22 cellular contexts compared by ENCODE assay signal in genomic region chr3:119125742-119126507, GRCh38. TPM values are rescaled to one million over a fixed set of nuclear protein-coding genes. Genes with fewer than 3 reads are reported as not detected.
DNase-seq lines count a peak whose midpoint lies in the region; ATAC-seq and TF ChIP-seq lines count a peak whose summit lies in the region.
"Had no signal": no experiment of that assay in that cellular context is flagged by ENCODE, and none has a peak within 500 bp of the region (broad histone marks: within the 10 kb centered on the region; RNA-seq: fewer than 3 reads in every experiment).

No MANE protein-coding gene starts in this region.

- TF ChIP-seq CTCF in GM23338 (conservative IDR thresholded peaks at IDR 0.05; ENCODE audit: low read depth in 2 of 2) (no peak), WTC11 (IDR thresholded peaks at IDR 0.05) (no peak), upper lobe of right lung (IDR thresholded peaks at IDR 0.05) (no peak)

- peaks cover 9% of the 10 kb centered on the region; the same call in 1 of the 2 replicates for H3K4me1 ChIP-seq in GM23338 (ENCODE audit: insufficient read depth)
- H3K4me1 ChIP-seq in iPS-15b (ENCODE audit: control insufficient read depth, insufficient read depth, low read length) = peaks cover 3% of the 10 kb centered on the region
- H3K4me1 ChIP-seq in upper lobe of right lung = no peaks in the 10 kb centered on the region
- H3K4me1 ChIP-seq: BLaER1, SJSA1 had no signal

- H3K27ac ChIP-seq in GM23338 (ENCODE audit: low read depth) = no peak overlapping the region
- H3K27ac ChIP-seq in upper lobe of right lung = no peak overlapping the region
- H3K27ac ChIP-seq: BLaER1, SJSA1 had no signal

- H3K9ac ChIP-seq in iPS-15b (ENCODE audit: low read depth, low read length) = no peak overlapping the region
- H3K9ac ChIP-seq: BLaER1 had no signal

- H3K36me3 Mint-ChIP-seq in GM23338 (ENCODE audit: low read depth) = peaks cover 10% of the 10 kb centered on the region
- H3K36me3 Mint-ChIP-seq in WTC11 = peaks cover 9% of the 10 kb centered on the region
- H3K36me3 Mint-ChIP-seq: CD4-positive, CD25-positive, alpha-beta regulatory T cell had no signal

- CTCF ChIA-PET in WTC11 (lab: Charles Lee) = interaction anchor here (1.4 kb wide), 1 partner anchor 244 kb away, joined by 4 read pairs; no protein-coding TSS in a partner anchor

- no peaks in the 10 kb centered on the region for H3K27me3 ChIP-seq in GM23338 (ENCODE audit: insufficient read depth)
- H3K27me3 ChIP-seq in iPS-15b (ENCODE audit: control insufficient read depth, insufficient read depth, low read length) = no peaks in the 10 kb centered on the region
- H3K27me3 ChIP-seq in upper lobe of right lung = peaks cover 3% of the 10 kb centered on the region
- H3K27me3 ChIP-seq: BLaER1, SJSA1 had no signal

- ATAC-seq in GM23338 (peak; percentile 26), WTC11 (peak; percentile 49), upper lobe of right lung (no peak), HG03196 (IDR thresholded peaks at IDR 0.05; ENCODE audit: unreplicated experiment) (no peak)
- ATAC-seq: PC-3, Right ventricle myocardium inferior had no signal

- H3K27ac Mint-ChIP-seq in GM23338 (no peak overlapping the region), WTC11 (no peak overlapping the region)

- DNase-seq in GM23338 (ENCODE audit: low spot score) (peak; percentile 8), WTC11 (ENCODE audit: low spot score) (peak; percentile 37), upper lobe of right lung (peak; percentile 46), SIG-M5 (lab: John Stamatoyannopoulos, UW) (no peak), DMS114 treated with DMSO at 0.1 percent for 48 hours (lab: John Stamatoyannopoulos, UW; ENCODE audit: unreplicated experiment) (no peak)
- DNase-seq: CD4-positive, CD25-positive, alpha-beta regulatory T cell; GDM1; NCI-H1092; NCI-H1417 treated with DMSO at 0.1 percent for 48 hours; NCI-H187; NCI-H2081 treated with DMSO at 0.1 percent for 48 hours; NCI-H2171; NCI-H226; NCI-H510A; PC-3 had no signal

- no peaks in the 10 kb centered on the region for H3K9me3 ChIP-seq in iPS-15b (ENCODE audit: control insufficient read depth, insufficient read depth, low read length)
- no peaks in the 10 kb centered on the region for H3K9me3 ChIP-seq in upper lobe of right lung
- H3K9me3 ChIP-seq: BLaER1, SJSA1 had no signal

- H3K9me2 ChIP-seq in GM23338 (ENCODE audit: insufficient read depth) = peaks cover 13% of the 10 kb centered on the region

- H2AFZ ChIP-seq in GM23338 = peak overlapping the region; percentile 56; the same call in 1 of the 2 replicates

- H3K4me3 Mint-ChIP-seq in GM23338 = no peak overlapping the region
- H3K4me3 Mint-ChIP-seq in WTC11 = no peak overlapping the region
- H3K4me3 Mint-ChIP-seq: CD4-positive, CD25-positive, alpha-beta regulatory T cell had no signal

- no peaks in the 10 kb centered on the region for H3K79me2 ChIP-seq in GM23338 (replicated peaks; ENCODE audit: insufficient read depth)

- H3K4me2 ChIP-seq in GM23338 = no peak overlapping the region
- H3K4me2 ChIP-seq: BLaER1 had no signal

- no peak overlapping the region for H3K4me3 ChIP-seq in GM23338
- peak overlapping the region; percentile 8 for H3K4me3 ChIP-seq in iPS-15b (ENCODE audit: low read depth, low read length)
- no peak overlapping the region for H3K4me3 ChIP-seq in upper lobe of right lung
- H3K4me3 ChIP-seq: BLaER1, SJSA1 had no signal

- peaks cover 5% of the 10 kb centered on the region; the same call in 2 of the 3 replicates for H3K4me1 Mint-ChIP-seq in GM23338
- peaks cover 19% of the 10 kb centered on the region for H3K4me1 Mint-ChIP-seq in WTC11
- H3K4me1 Mint-ChIP-seq: CD4-positive, CD25-positive, alpha-beta regulatory T cell had no signal

- H3K27me3 Mint-ChIP-seq in GM23338 (ENCODE audit: insufficient read depth, low read depth, poor library complexity) (peaks cover 1% of the 10 kb centered on the region), WTC11 (ENCODE audit: low read depth) (peaks cover 3% of the 10 kb centered on the region; the same call in 1 of the 2 replicates)

- intact Hi-C loops in upper lobe of right lung (cut with DNase I) = no loop called here

- H3F3A ChIP-seq in GM23338 (replicated peaks; ENCODE audit: low read depth) = no peaks in the 10 kb centered on the region

- H3K36me3 ChIP-seq in GM23338 (ENCODE audit: insufficient read depth) = no peaks in the 10 kb centered on the region
- no peaks in the 10 kb centered on the region for H3K36me3 ChIP-seq in iPS-15b (ENCODE audit: control insufficient read depth, insufficient read depth, low read length)
- no peaks in the 10 kb centered on the region for H3K36me3 ChIP-seq in upper lobe of right lung
- H3K36me3 ChIP-seq: BLaER1, SJSA1 had no signal

- H3K9me3 Mint-ChIP-seq in GM23338 (peaks cover 9% of the 10 kb centered on the region), WTC11 (peaks cover 26% of the 10 kb centered on the region)

- no peaks in the 10 kb centered on the region for H4K20me1 ChIP-seq in GM23338 (replicated peaks; ENCODE audit: insufficient read depth)
- H4K20me1 ChIP-seq: BLaER1 had no signal

- POLR2A ChIA-PET in WTC11 (lab: Charles Lee) = no interaction called here

TF ChIP-seq in GM23338, 12 proteins besides CTCF, POLR2A, EP300 and RAD21:
- no peak for TF ChIP-seq ZNF331 (CRISPR knock-in tag; IDR thresholded peaks at IDR 0.05; ENCODE audit: low read depth)
- TF ChIP-seq EZH2phosphoT487 (IDR thresholded peaks at IDR 0.05; ENCODE audit: unreplicated experiment) = no peak
- TF ChIP-seq JUNB (IDR thresholded peaks at IDR 0.05; ENCODE audit: unreplicated experiment) = no peak
- TF ChIP-seq STAT1 (IDR thresholded peaks at IDR 0.05; ENCODE audit: unreplicated experiment) = no peak

TF ChIP-seq in WTC11, 78 proteins besides CTCF, POLR2A, EP300 and RAD21 (continues in another document):
- TF ChIP-seq, protein P1, sequence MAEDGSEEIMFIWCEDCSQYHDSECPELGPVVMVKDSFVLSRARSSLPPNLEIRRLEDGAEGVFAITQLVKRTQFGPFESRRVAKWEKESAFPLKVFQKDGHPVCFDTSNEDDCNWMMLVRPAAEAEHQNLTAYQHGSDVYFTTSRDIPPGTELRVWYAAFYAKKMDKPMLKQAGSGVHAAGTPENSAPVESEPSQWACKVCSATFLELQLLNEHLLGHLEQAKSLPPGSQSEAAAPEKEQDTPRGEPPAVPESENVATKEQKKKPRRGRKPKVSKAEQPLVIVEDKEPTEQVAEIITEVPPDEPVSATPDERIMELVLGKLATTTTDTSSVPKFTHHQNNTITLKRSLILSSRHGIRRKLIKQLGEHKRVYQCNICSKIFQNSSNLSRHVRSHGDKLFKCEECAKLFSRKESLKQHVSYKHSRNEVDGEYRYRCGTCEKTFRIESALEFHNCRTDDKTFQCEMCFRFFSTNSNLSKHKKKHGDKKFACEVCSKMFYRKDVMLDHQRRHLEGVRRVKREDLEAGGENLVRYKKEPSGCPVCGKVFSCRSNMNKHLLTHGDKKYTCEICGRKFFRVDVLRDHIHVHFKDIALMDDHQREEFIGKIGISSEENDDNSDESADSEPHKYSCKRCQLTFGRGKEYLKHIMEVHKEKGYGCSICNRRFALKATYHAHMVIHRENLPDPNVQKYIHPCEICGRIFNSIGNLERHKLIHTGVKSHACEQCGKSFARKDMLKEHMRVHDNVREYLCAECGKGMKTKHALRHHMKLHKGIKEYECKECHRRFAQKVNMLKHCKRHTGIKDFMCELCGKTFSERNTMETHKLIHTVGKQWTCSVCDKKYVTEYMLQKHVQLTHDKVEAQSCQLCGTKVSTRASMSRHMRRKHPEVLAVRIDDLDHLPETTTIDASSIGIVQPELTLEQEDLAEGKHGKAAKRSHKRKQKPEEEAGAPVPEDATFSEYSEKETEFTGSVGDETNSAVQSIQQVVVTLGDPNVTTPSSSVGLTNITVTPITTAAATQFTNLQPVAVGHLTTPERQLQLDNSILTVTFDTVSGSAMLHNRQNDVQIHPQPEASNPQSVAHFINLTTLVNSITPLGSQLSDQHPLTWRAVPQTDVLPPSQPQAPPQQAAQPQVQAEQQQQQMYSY (CRISPR knock-in tag; IDR thresholded peaks at IDR 0.05) = no peak
- 0 out of 2 replicates have a peak, but pooled peaks have one; percentile 24 for TF ChIP-seq ZBTB21 (CRISPR knock-in tag; IDR thresholded peaks at IDR 0.05; ENCODE audit: borderline replicate concordance)
- TF ChIP-seq, protein P2, sequence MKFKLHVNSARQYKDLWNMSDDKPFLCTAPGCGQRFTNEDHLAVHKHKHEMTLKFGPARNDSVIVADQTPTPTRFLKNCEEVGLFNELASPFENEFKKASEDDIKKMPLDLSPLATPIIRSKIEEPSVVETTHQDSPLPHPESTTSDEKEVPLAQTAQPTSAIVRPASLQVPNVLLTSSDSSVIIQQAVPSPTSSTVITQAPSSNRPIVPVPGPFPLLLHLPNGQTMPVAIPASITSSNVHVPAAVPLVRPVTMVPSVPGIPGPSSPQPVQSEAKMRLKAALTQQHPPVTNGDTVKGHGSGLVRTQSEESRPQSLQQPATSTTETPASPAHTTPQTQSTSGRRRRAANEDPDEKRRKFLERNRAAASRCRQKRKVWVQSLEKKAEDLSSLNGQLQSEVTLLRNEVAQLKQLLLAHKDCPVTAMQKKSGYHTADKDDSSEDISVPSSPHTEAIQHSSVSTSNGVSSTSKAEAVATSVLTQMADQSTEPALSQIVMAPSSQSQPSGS (CRISPR knock-in tag; IDR thresholded peaks at IDR 0.05; ENCODE audit: borderline replicate concordance, low read depth) = no peak
- TF ChIP-seq ZNF671 (CRISPR knock-in tag; IDR thresholded peaks at IDR 0.05) = no peak
- no peak for TF ChIP-seq TEAD1 (CRISPR knock-in tag; IDR thresholded peaks at IDR 0.05)
- TF ChIP-seq ATF3 (CRISPR knock-in tag; conservative IDR thresholded peaks at IDR 0.05) = no peak

RNA-seq across cellular contexts. Expression of gene TEX55, which starts 20.0 kb away (rescaled TPM):
- total RNA-seq in GM23338 (2014; rRNA removed; shearing (Covaris generic)) = 0.17 and 0.27 TPM in 2 replicates
- polyA plus RNA-seq in GM23338 (2016; fragmentation: Nextera tagmentation; extraction: Ambion mirVana) = not detected in 2 replicates
- not detected in 3 replicates for total RNA-seq in WTC11 (2021)
- not detected for total RNA-seq in upper lobe of right lung
- total RNA-seq: A172; CD4-positive, CD25-positive, alpha-beta regulatory T cell; HT-29; Right ventricle myocardium inferior; SJSA1 had no signal
- polyA plus RNA-seq: CD4-positive, CD25-positive, alpha-beta regulatory T cell had no signal

RNA-seq across cellular contexts. Expression of gene UPK1B, which starts 47.5 kb away (rescaled TPM):
- total RNA-seq in GM23338 (2014; rRNA removed; shearing (Covaris generic)) = 0.66 TPM in 1 of 2 replicates, not detected in the other
- polyA plus RNA-seq in GM23338 (2016; fragmentation: Nextera tagmentation; extraction: Ambion mirVana) = 0.26 and 0.39 TPM in 2 replicates
- total RNA-seq in WTC11 (2021) (0.18 to 0.42 TPM (median 0.41 TPM) in 3 replicates), upper lobe of right lung (5.4 TPM)
- total RNA-seq: A172; CD4-positive, CD25-positive, alpha-beta regulatory T cell; HT-29 had no signal
- polyA plus RNA-seq: CD4-positive, CD25-positive, alpha-beta regulatory T cell had no signal

Comparison
In these comparisons a context has a peak if more than half of its experiments do, and no peak if none do; other contexts are left out.
1. ATAC-seq: peak in GM23338 (single experiment) and WTC11 (single experiment); none in upper lobe of right lung (single experiment) and HG03196 (single experiment).
2. DNase-seq: peak in GM23338 (single experiment), WTC11 (single experiment) and upper lobe of right lung (single experiment); none in SIG-M5 (single experiment) and DMS114 treated with DMSO at 0.1 percent for 48 hours (single experiment).